ENCODE assay signal across 9 cellular contexts in the genomic region with DNA sequence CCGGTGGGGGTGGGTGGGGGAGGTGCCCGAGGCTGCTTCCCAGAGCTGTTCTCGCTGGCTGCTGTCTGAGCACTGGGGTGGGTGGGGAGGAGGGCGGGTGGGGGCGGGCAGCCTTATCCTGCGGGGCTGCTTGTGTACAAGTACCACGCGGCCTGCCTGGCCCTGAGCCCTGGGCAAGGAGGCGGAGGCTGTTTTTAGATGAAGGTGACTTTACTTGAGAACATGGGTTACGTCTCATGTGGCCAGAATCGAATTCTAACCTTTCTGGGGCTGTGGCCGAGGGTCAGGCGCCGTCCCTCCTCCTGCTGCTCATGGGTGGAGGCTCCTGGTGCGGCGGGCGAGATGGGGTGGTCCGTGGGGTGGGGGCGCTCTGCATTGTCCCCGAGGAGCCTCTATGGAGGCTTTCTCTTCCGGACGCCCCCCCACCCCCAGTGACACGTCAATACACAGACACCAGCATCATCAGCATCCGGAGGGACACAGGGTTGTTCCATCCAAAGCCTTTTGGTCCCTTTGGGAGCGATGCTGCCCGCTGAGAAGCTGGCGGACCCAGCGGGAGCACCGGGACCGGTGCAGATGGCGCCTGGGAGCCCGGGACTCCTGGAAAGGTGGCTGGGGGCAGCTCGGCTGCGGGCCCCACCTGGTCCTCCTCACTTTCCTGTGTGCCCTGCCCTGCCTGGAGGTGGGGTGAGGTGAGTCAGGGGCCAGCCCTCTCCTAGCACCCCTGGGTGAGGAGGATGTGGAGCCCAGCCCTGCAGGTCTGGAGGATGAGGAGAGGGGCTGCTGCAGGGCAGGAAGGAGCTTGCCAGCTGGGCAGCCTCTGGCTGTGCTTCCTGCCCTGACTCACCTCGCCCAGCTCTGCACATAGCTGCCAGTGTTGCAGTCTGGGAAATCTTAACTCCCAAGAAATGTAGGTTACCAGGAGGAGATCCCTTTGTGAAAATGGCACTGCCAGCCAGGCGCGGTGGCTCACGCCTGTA. TPM values are rescaled to one million over a fixed set of nuclear protein-coding genes. Genes with fewer than 3 reads are reported as not detected.
DNase-seq lines count a peak whose midpoint lies in the region; ATAC-seq and TF ChIP-seq lines count a peak whose summit lies in the region.
"Had no signal": no experiment of that assay in that cellular context is flagged by ENCODE, and none has a peak within 500 bp of the region (broad histone marks: within the 10 kb centered on the region; RNA-seq: fewer than 3 reads in every experiment).

No MANE protein-coding gene starts in this region.

- TF ChIP-seq CTCF in HEK293 (tag by site-specific recombination; IDR thresholded peaks at IDR 0.05) (no peak), MM.1S (IDR thresholded peaks at IDR 0.05; ENCODE audit: low read length) (no peak)

- H3K4me2 ChIP-seq in MM.1S (ENCODE audit: low read depth, low read length), result no peak overlapping the region

- H3K9me2 ChIP-seq in MM.1S (replicated peaks; ENCODE audit: insufficient read depth, low read length), result no peaks in the 10 kb centered on the region

- H2AFZ ChIP-seq in MM.1S (ENCODE audit: low read length), result no peak overlapping the region

- POLR2A ChIA-PET in HEK293 (lab: Yijun Ruan, JAX), result interaction anchor here (0.9 to 2.0 kb wide), 6 partner anchors 13 to 101 kb away, joined by 3 to 16 read pairs (median 5); a partner anchor contains a TSS

- H3K36me3 ChIP-seq in HEK293 (ENCODE audit: control insufficient read depth in 2 of 2, insufficient read depth in 1 of 2, low read length in 2 of 2) (peaks cover 0 to 40% of the 10 kb centered on the region in 2 experiments; a peak in 2 of 3 replicates), skeletal muscle tissue (ENCODE audit: control insufficient read depth in 3 of 3, insufficient read depth in 3 of 3, low read length in 3 of 3) (peaks cover 8 to 26% (median 13%) of the 10 kb centered on the region in 3 donors), MM.1S (replicated peaks; ENCODE audit: insufficient read depth, low read length) (peaks cover 4% of the 10 kb centered on the region; the same call in 1 of the 2 replicates)

- DNase-seq in anterior cingulate cortex (lab: John Stamatoyannopoulos, UW), result peak in 46 of 58 donors; percentile 13 to 79 (median 44)
- peak; percentile 80 for DNase-seq in left cardiac atrium
- DNase-seq in cerebellar cortex (ENCODE audit: low spot score), result no peak
- no peak for DNase-seq in MM.1S

- no peak overlapping the region; the same call in 1 of the 2 replicates for H3K4me3 ChIP-seq in HEK293 (ENCODE audit: low read depth, low read length)
- H3K4me3 ChIP-seq in skeletal muscle tissue (ENCODE audit: low read length in 3 of 3), result peak overlapping the region; percentile 71 to 86 (median 74)
- no peak overlapping the region for H3K4me3 ChIP-seq in MM.1S (ENCODE audit: low read length)

- CTCF ChIA-PET in HEK293 (lab: Yijun Ruan, JAX), result interaction anchor here (1.0 to 1.6 kb wide), 5 partner anchors 8 to 66 kb away, joined by 3 to 17 read pairs (median 3); no protein-coding TSS in a partner anchor

- peaks cover 13% of the 10 kb centered on the region for H3F3A ChIP-seq in MM.1S (ENCODE audit: insufficient read depth, low read length)

- H3K27me3 ChIP-seq in skeletal muscle tissue (ENCODE audit: control insufficient read depth in 3 of 3, insufficient read depth in 3 of 3, low read length in 3 of 3) (peaks cover 0 to 5% (median 4%) of the 10 kb centered on the region in 3 donors), MM.1S (replicated peaks; ENCODE audit: insufficient read depth, low read length) (no peaks in the 10 kb centered on the region)

- intact Hi-C loops in left cardiac atrium (cut with DNase I), result loop anchor here in 1 of 2 donors (10.0 kb wide), 1 partner anchor 159 kb away; no protein-coding TSS in a partner anchor

- H3K4me1 ChIP-seq in HEK293 (ENCODE audit: control insufficient read depth, insufficient read depth, low read length) (peaks cover 7% of the 10 kb centered on the region), skeletal muscle tissue (ENCODE audit: control insufficient read depth in 3 of 3, insufficient read depth in 3 of 3, low read length in 3 of 3) (peaks cover 42 to 66% (median 59%) of the 10 kb centered on the region in 3 donors), MM.1S (ENCODE audit: low read length) (peaks cover 8% of the 10 kb centered on the region; the same call in 1 of the 2 replicates)

- H4K20me1 ChIP-seq in MM.1S (ENCODE audit: insufficient read depth, low read length), result peaks cover 27% of the 10 kb centered on the region

- H3K27ac ChIP-seq in HEK293 (ENCODE audit: extremely low read depth, low read depth, low read length) (peak overlapping the region; percentile 4; the same call in 1 of the 2 replicates), skeletal muscle tissue (ENCODE audit: low read depth, low read length) (peak overlapping the region; percentile 93), MM.1S (ENCODE audit: low read length) (no peak overlapping the region)

- peaks cover 81% of the 10 kb centered on the region for H3K79me2 ChIP-seq in MM.1S (ENCODE audit: low read length)

- ATAC-seq in left cardiac atrium, result peak; percentile 42 to 53
- no peak for ATAC-seq in HG03159 (IDR thresholded peaks at IDR 0.05; ENCODE audit: unreplicated experiment)
- ATAC-seq in GM18519 (IDR thresholded peaks at IDR 0.05; ENCODE audit: low FRiP score, unreplicated experiment), result no peak

- H3K9ac ChIP-seq in skeletal muscle tissue (ENCODE audit: low read depth in 1 of 3, low read length in 3 of 3), result peak overlapping the region; percentile 50 to 98 (median 95)
- H3K9ac ChIP-seq in MM.1S (ENCODE audit: low read length), result no peak overlapping the region

- no peaks in the 10 kb centered on the region for H3K9me3 ChIP-seq in HEK293 (ENCODE audit: control insufficient read depth, insufficient read depth, low read depth, low read length)
- no peaks in the 10 kb centered on the region for H3K9me3 ChIP-seq in skeletal muscle tissue (ENCODE audit: control insufficient read depth in 3 of 3, low read length in 3 of 3)
- no peaks in the 10 kb centered on the region for H3K9me3 ChIP-seq in MM.1S (replicated peaks; ENCODE audit: insufficient read depth, low read length)

TF ChIP-seq in HEK293, 187 proteins besides CTCF, POLR2A, EP300 and RAD21 (continues in another document):
- no peak for TF ChIP-seq ZNF10 (tag by site-specific recombination; IDR thresholded peaks at IDR 0.05)
- TF ChIP-seq, protein P1, sequence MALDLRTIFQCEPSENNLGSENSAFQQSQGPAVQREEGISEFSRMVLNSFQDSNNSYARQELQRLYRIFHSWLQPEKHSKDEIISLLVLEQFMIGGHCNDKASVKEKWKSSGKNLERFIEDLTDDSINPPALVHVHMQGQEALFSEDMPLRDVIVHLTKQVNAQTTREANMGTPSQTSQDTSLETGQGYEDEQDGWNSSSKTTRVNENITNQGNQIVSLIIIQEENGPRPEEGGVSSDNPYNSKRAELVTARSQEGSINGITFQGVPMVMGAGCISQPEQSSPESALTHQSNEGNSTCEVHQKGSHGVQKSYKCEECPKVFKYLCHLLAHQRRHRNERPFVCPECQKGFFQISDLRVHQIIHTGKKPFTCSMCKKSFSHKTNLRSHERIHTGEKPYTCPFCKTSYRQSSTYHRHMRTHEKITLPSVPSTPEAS (tag by site-specific recombination; IDR thresholded peaks at IDR 0.05), result no peak
- TF ChIP-seq ZFP69B (tag by site-specific recombination; IDR thresholded peaks at IDR 0.05), result 0 out of 2 replicates have a peak, but pooled peaks have one; percentile 20
- no peak for TF ChIP-seq ZNF133 (tag by site-specific recombination; IDR thresholded peaks at IDR 0.05)
- no peak for TF ChIP-seq PRDM1 (tag by site-specific recombination; IDR thresholded peaks at IDR 0.05)
- no peak for TF ChIP-seq ZBTB21 (tag by site-specific recombination; IDR thresholded peaks at IDR 0.05)
- no peak for TF ChIP-seq GLIS2 (tag by site-specific recombination; IDR thresholded peaks at IDR 0.05)
- TF ChIP-seq IKZF3 (tag by site-specific recombination; IDR thresholded peaks at IDR 0.05), result no peak
- TF ChIP-seq, protein P2, sequence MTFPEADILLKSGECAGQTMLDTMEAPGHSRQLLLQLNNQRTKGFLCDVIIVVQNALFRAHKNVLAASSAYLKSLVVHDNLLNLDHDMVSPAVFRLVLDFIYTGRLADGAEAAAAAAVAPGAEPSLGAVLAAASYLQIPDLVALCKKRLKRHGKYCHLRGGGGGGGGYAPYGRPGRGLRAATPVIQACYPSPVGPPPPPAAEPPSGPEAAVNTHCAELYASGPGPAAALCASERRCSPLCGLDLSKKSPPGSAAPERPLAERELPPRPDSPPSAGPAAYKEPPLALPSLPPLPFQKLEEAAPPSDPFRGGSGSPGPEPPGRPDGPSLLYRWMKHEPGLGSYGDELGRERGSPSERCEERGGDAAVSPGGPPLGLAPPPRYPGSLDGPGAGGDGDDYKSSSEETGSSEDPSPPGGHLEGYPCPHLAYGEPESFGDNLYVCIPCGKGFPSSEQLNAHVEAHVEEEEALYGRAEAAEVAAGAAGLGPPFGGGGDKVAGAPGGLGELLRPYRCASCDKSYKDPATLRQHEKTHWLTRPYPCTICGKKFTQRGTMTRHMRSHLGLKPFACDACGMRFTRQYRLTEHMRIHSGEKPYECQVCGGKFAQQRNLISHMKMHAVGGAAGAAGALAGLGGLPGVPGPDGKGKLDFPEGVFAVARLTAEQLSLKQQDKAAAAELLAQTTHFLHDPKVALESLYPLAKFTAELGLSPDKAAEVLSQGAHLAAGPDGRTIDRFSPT (tag by site-specific recombination; IDR thresholded peaks at IDR 0.05), result 0 out of 2 replicates have a peak, but pooled peaks have one; percentile 43
- 0 out of 2 replicates have a peak, but pooled peaks have one; percentile 27 for TF ChIP-seq ZNF76 (tag by site-specific recombination; IDR thresholded peaks at IDR 0.05; ENCODE audit: borderline replicate concordance, low read depth)
- TF ChIP-seq ZNF324 (tag by site-specific recombination; IDR thresholded peaks at IDR 0.05), result no peak
- no peak for TF ChIP-seq ZNF292 (tag by site-specific recombination; IDR thresholded peaks at IDR 0.05; ENCODE audit: borderline replicate concordance, low read depth)
- no peak for TF ChIP-seq ZNF660 (tag by site-specific recombination; IDR thresholded peaks at IDR 0.05)
- no peak for TF ChIP-seq ZNF843 (tag by site-specific recombination; IDR thresholded peaks at IDR 0.05)
- no peak for TF ChIP-seq ZNF654 (tag by site-specific recombination; IDR thresholded peaks at IDR 0.05; ENCODE audit: low read depth)
- TF ChIP-seq ZNF549 (tag by site-specific recombination; IDR thresholded peaks at IDR 0.05), result no peak

RNA-seq across cellular contexts. Expression of a gene that starts 3.4 kb away (rescaled TPM):
- total RNA-seq in left cardiac atrium (1,000 to 10,000 TPM in 1 of 2 donors, 100 to 1,000 TPM in 1; 847 to 1,152 TPM), skeletal muscle tissue (144 TPM)

RNA-seq across cellular contexts. Expression of a gene that starts 13.9 kb away (rescaled TPM):
- total RNA-seq in left cardiac atrium, result 1 to 10 TPM; 4.3 to 10.0 TPM
- not detected for total RNA-seq in skeletal muscle tissue

RNA-seq across cellular contexts. Expression of a gene that starts 32.0 kb away (rescaled TPM):
- total RNA-seq in left cardiac atrium (1 to 10 TPM in 1 of 2 donors, under 1 TPM in 1; 0.81 to 1.1 TPM), skeletal muscle tissue (not detected)
- total RNA-seq: glomerular endothelial cell had no signal

RNA-seq across cellular contexts. Expression of a gene that starts 44.3 kb away (rescaled TPM):
- 10 to 100 TPM; 63.9 to 71.0 TPM for total RNA-seq in left cardiac atrium
- 73.1 TPM for total RNA-seq in skeletal muscle tissue

RNA-seq across cellular contexts. Expression of a gene that starts 57.5 kb away (rescaled TPM):
- total RNA-seq in left cardiac atrium (10 to 100 TPM; 33.7 to 43.6 TPM), skeletal muscle tissue (17.7 TPM)

Comparison
In these comparisons a context has a peak if more than half of its experiments do, and no peak if none do; other contexts are left out.
1. H3K4me3 ChIP-seq: peak in skeletal muscle tissue (3 of 3); none in HEK293 (single experiment) and MM.1S (single experiment).
2. DNase-seq: peak in anterior cingulate cortex (46 of 58) and left cardiac atrium (single experiment); none in cerebellar cortex (single experiment) and MM.1S (single experiment).
3. ATAC-seq: peak in left cardiac atrium (2 of 2); none in HG03159 (single experiment) and GM18519 (single experiment).